In the genomic region with DNA sequence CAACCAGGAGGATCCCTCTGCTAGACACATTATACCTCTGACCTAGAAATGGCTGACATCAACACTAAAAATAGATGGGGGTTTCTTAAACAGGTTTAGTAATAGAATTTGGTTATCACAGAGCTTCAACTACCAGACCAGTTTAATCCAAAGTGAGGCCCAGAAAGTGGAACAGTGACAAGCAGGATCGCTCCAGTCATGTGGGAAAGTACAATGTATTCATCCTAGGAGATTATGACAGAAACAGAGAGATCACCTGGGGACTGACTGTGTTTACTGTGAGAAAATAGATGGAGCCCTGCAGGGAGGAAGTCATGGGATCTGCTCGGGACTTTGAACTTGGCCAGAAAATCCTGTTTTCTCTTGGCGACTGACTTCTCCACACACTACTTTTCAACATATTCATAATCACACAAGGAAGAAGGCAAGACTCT, we compare ENCODE assay signal across 15 cellular contexts.
DNase-seq lines count a peak whose midpoint lies in the region; ATAC-seq and TF ChIP-seq lines count a peak whose summit lies in the region.
"Had no signal": no experiment of that assay in that cellular context is flagged by ENCODE, and none has a peak within 500 bp of the region (broad histone marks: within the 10 kb centered on the region; RNA-seq: fewer than 3 reads in every experiment).

No MANE protein-coding gene starts in this region.

- ATAC-seq in GM18870 (IDR thresholded peaks at IDR 0.05; ENCODE audit: unreplicated experiment), result peak; percentile 57
- ATAC-seq: activated T-cell treated with anti-CD3 and anti-CD28 coated beads, Interleukin-2, amount 50 U/mL, for 4 hours; gastroesophageal sphincter; stimulated activated naive CD8-positive, alpha-beta T cell treated with anti-CD3 and anti-CD28 coated beads, Interleukin-15, amount 100 ng/mL, for 72 hours had no signal

- H3K4me3 ChIP-seq in epithelial cell of esophagus (ENCODE audit: low read length) (no peak overlapping the region), retinal pigment epithelial cell (ENCODE audit: low read length) (no peak overlapping the region)
- H3K4me3 ChIP-seq: gastroesophageal sphincter had no signal

- TF ChIP-seq CTCF in epithelial cell of esophagus (IDR thresholded peaks at IDR 0.05; ENCODE audit: insufficient read depth, low read depth, low read length, missing control alignments), result no peak
- no peak for TF ChIP-seq CTCF in retinal pigment epithelial cell (conservative IDR thresholded peaks at IDR 0.05; ENCODE audit: low read depth, low read length)

- peak; percentile 23 for DNase-seq in HuH-7 (ENCODE audit: low spot score)
- peak; percentile 48 for DNase-seq in epithelial cell of esophagus (ENCODE audit: low read depth)
- peak; percentile 62 for DNase-seq in retinal pigment epithelial cell (ENCODE audit: low read depth)
- no peak for DNase-seq in glomerular visceral epithelial cell (ENCODE audit: extremely low spot score)
- DNase-seq in NOMO-1 (lab: John Stamatoyannopoulos, UW; ENCODE audit: unreplicated experiment in 2 of 2), result no peak
- DNase-seq in NCI-H128 (lab: John Stamatoyannopoulos, UW; ENCODE audit: unreplicated experiment), result no peak
- no peak for DNase-seq in medulla oblongata (ENCODE audit: extremely low spot score)
- DNase-seq: activated CD4-positive, alpha-beta T cell treated with anti-CD3 and anti-CD28 coated beads, Interleukin-2, amount 50 U/mL, for 1 hour; activated naive CD8-positive, alpha-beta T cell treated with anti-CD3 and anti-CD28 coated beads, Interleukin-2, amount 10 ng/mL, durations not matched to agents 7 days and 5 days; activated T-cell treated with anti-CD3 and anti-CD28 coated beads, Interleukin-2, amount 50 U/mL, for 4 hours; mesendoderm; NCI-H2171 treated with DMSO at 0.1 percent for 48 hours; stimulated activated naive CD8-positive, alpha-beta T cell treated with anti-CD3 and anti-CD28 coated beads, Interleukin-15, amount 100 ng/mL, for 72 hours had no signal

Comparison
In these comparisons a context has a peak if more than half of its experiments do, and no peak if none do; other contexts are left out.
1. DNase-seq: peak in HuH-7 (single experiment), epithelial cell of esophagus (single experiment) and retinal pigment epithelial cell (single experiment); none in glomerular visceral epithelial cell (single experiment), NOMO-1 (0 of 2), NCI-H128 (single experiment) and medulla oblongata (single experiment).